8 cellular contexts compared by ENCODE assay signal in the genomic region with DNA sequence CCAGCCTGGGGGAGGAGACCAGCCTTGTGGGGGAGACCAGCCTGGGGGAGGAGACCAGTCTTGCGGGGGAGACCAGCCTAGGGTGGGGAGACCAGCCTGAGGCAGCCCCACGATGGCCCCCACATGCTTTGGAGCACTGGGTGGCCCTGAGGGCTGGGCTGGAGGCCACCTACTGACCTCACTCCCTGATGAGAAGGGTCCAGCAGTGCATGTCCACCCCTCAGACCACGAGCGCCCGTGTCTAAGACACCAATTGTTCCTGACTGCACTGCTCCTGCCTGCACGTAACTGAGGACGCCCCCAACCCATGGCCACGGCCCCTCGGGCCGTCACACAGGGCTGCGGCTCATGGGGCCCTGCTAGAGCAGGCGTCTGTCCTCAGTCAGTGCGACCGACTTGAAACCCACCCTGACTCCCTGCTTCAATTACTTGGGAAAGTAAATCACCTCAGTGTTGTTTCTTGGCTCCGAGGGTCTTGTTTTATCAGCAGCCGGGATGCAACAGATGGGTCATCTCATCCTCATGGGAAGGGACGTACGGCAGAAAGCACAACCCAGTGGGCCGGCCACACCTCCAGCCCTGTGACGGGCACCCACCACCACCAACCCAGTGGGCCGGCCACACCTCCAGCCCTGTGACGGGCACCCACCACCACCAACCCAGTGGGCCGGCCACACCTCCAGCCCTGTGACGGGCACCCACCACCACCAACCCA. TPM values are rescaled to one million over a fixed set of nuclear protein-coding genes. Genes with fewer than 3 reads are reported as not detected.
DNase-seq lines count a peak whose midpoint lies in the region; ATAC-seq, FAIRE-seq and TF ChIP-seq lines count a peak whose summit lies in the region.

SPATC1L (minus strand) TSS at position 550 of the 715 bp plus-strand sequence. CDS start 1,643 bp downstream, outside the sequence.

- DNase-seq in AML-193 (lab: John Stamatoyannopoulos, UW) (peak; percentile 7 to 14), NCI-H1694 (lab: John Stamatoyannopoulos, UW) (peak; percentile 61), endothelial cell of umbilical vein (ENCODE audit: low read depth, low spot score) (peak; percentile 86), mesothelial cell of epicardium (ENCODE audit: low spot score in 2 of 2, unreplicated experiment in 2 of 2) (peak in 1 of 2 experiments; percentile 76)
- DNase-seq in activated CD4-positive, alpha-beta T cell treated with anti-CD3 and anti-CD28 coated beads, Interleukin-2, amount 50 U/mL, for 48 hours, result peak; percentile 36 to 46
- DNase-seq in stimulated activated CD8-positive, alpha-beta memory T cell treated with anti-CD3 and anti-CD28 coated beads, Interleukin-15, amount 100 ng/mL, for 4 hours (ENCODE audit: low read depth in 2 of 2), result peak; percentile 17 to 25

- peak within 1 kb of the TSS; percentile 46 for H3K9ac ChIP-seq in endothelial cell of umbilical vein (replicated peaks; ENCODE audit: extremely low read depth, insufficient read depth, low read length)

- peak within 1 kb of the TSS; percentile 80 to 85 (median 82) for H3K4me3 ChIP-seq in endothelial cell of umbilical vein (replicated peaks in 1 of 3; ENCODE audit: insufficient read depth in 1 of 3, low read depth in 1 of 3, low read length in 3 of 3)

- TF ChIP-seq POLR2A in endothelial cell of umbilical vein (IDR thresholded peaks at IDR 0.05; ENCODE audit: low read depth, low read length), result no peak

- H3K36me3 ChIP-seq in endothelial cell of umbilical vein (ENCODE audit: control insufficient read depth in 2 of 2, extremely low read depth in 1 of 2, insufficient read depth in 2 of 2, low read length in 2 of 2), result no peaks in the 10 kb centered on the region

- no peaks in the 10 kb centered on the region for H3K9me3 Mint-ChIP-seq in mesothelial cell of epicardium

- H3K79me2 ChIP-seq in endothelial cell of umbilical vein (ENCODE audit: control insufficient read depth, insufficient read depth, low read length), result no peaks in the 10 kb centered on the region

- no peak for TF ChIP-seq CTCF in endothelial cell of umbilical vein (IDR thresholded peaks at IDR 0.05; ENCODE audit: extremely low read depth in 1 of 2, insufficient read depth in 1 of 2, low read depth in 1 of 2, low read length in 2 of 2)
- no peak for TF ChIP-seq CTCF in mesothelial cell of epicardium (IDR thresholded peaks at IDR 0.05; ENCODE audit: unreplicated experiment)

- no peaks in the 10 kb centered on the region for H3K27me3 ChIP-seq in endothelial cell of umbilical vein (ENCODE audit: control insufficient read depth in 2 of 2, insufficient read depth in 2 of 2, low read length in 2 of 2)

- intact Hi-C loops in endothelial cell of umbilical vein (cut with micrococcal nuclease), result no loop called here

- H3K4me2 ChIP-seq in endothelial cell of umbilical vein (ENCODE audit: insufficient read depth, low read length), result peak within 1 kb of the TSS; percentile 85

- no TSS peak for BruUV-seq in endothelial cell of umbilical vein (replicated peaks; lab: Mats Ljungman, UMichigan)

- H3K4me3 Mint-ChIP-seq in mesothelial cell of epicardium, result peak within 1 kb of the TSS; percentile 90

- H3K9me1 ChIP-seq in endothelial cell of umbilical vein (replicated peaks; ENCODE audit: control insufficient read depth, extremely low read depth, insufficient read depth, low read length), result no peaks in the 10 kb centered on the region

- peak within 1 kb of the TSS; percentile 35 for H3K27ac ChIP-seq in endothelial cell of umbilical vein (ENCODE audit: insufficient read depth, low read depth, low read length)

- H3K27ac Mint-ChIP-seq in mesothelial cell of epicardium, result peak within 1 kb of the TSS; percentile 99

- no peaks in the 10 kb centered on the region for H3K27me3 Mint-ChIP-seq in mesothelial cell of epicardium (ENCODE audit: low read depth)

- peak; percentile 68 for ATAC-seq in GM19351 (IDR thresholded peaks at IDR 0.05; ENCODE audit: unreplicated experiment)
- no peak for ATAC-seq in GM21576 (IDR thresholded peaks at IDR 0.05; ENCODE audit: unreplicated experiment)

- H3K4me1 Mint-ChIP-seq in mesothelial cell of epicardium, result peaks cover 20% of the 10 kb centered on the region

- no peaks in the 10 kb centered on the region for H3K9me3 ChIP-seq in endothelial cell of umbilical vein (replicated peaks; ENCODE audit: control insufficient read depth, insufficient read depth, low read length)

- CTCF ChIA-PET in endothelial cell of umbilical vein (lab: Charles Lee), result no interaction called here

- peak; percentile 74 for FAIRE-seq in endothelial cell of umbilical vein (lab: Jason Lieb, UNC)

- dilution Hi-C loops in endothelial cell of umbilical vein (cut with MboI; ENCODE audit: extremely low pct_ligation_motif_present, low sequenced_read_pairs), result no loop called here

- no peaks in the 10 kb centered on the region for H4K20me1 ChIP-seq in endothelial cell of umbilical vein (replicated peaks; ENCODE audit: control insufficient read depth, extremely low read depth, insufficient read depth, low read length)

- H3K36me3 Mint-ChIP-seq in mesothelial cell of epicardium, result peaks cover 4% of the 10 kb centered on the region

- peaks cover 23% of the 10 kb centered on the region for H3K4me1 ChIP-seq in endothelial cell of umbilical vein (ENCODE audit: control insufficient read depth, extremely low read depth, insufficient read depth, low read length)

- POLR2A ChIA-PET in endothelial cell of umbilical vein (lab: Charles Lee), result no interaction called here

- peak within 1 kb of the TSS; percentile 94 for H2AFZ ChIP-seq in endothelial cell of umbilical vein (ENCODE audit: low read depth, low read length)

TF ChIP-seq in endothelial cell of umbilical vein, 7 proteins besides CTCF, POLR2A, EP300 and RAD21:
- TF ChIP-seq FOS (IDR thresholded peaks at IDR 0.05; ENCODE audit: borderline replicate concordance, insufficient read depth, low read length) (no peak), GATA2 (IDR thresholded peaks at IDR 0.05; ENCODE audit: insufficient read depth, insufficient read length, low read depth, low read length) (no peak), EZH2 (IDR thresholded peaks at IDR 0.05; ENCODE audit: borderline replicate concordance, low read depth, low read length, severe bottlenecking) (no peak), POLR2AphosphoS5 (IDR thresholded peaks at IDR 0.05; ENCODE audit: insufficient read depth, low read depth, low read length) (no peak), MYC (IDR thresholded peaks at IDR 0.05; ENCODE audit: low read depth, low read length) (no peak)
- TF ChIP-seq, protein P1, sequence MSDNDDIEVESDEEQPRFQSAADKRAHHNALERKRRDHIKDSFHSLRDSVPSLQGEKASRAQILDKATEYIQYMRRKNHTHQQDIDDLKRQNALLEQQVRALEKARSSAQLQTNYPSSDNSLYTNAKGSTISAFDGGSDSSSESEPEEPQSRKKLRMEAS (IDR thresholded peaks at IDR 0.05; ENCODE audit: insufficient read depth, insufficient read length), result no peak
TF ChIP-seq in endothelial cell of umbilical vein: peak in this region for 0.

RNA-seq across cellular contexts. Expression of gene SPATC1L, which starts in this region (rescaled TPM):
- total RNA-seq in endothelial cell of umbilical vein (15.3 and 31.7 TPM in 2 replicates), mesothelial cell of epicardium (27.5 to 28.1 TPM (median 27.6 TPM) in 3 replicates)
- polyA plus RNA-seq in endothelial cell of umbilical vein, result 11.5 and 14.6 TPM in 2 replicates
- 10.2 and 16.5 TPM in 2 replicates for polyA plus RNA-seq in endothelial cell of umbilical vein (2011; cell fraction: cytosol; rRNA removed)
- 6.4 and 9.8 TPM in 2 replicates for polyA plus RNA-seq in endothelial cell of umbilical vein (2011; cell fraction: nucleus; rRNA removed)
- polyA plus RNA-seq in endothelial cell of umbilical vein (2012), result 18.3 and 18.4 TPM in 2 replicates
- 5.2 and 6.1 TPM in 2 replicates for polyA minus RNA-seq in endothelial cell of umbilical vein
- polyA minus RNA-seq in endothelial cell of umbilical vein (2011; cell fraction: cytosol; rRNA and poly(A)+ RNA removed), result 5.9 TPM
- polyA minus RNA-seq in endothelial cell of umbilical vein (2011; cell fraction: nucleus; rRNA and poly(A)+ RNA removed), result 2.5 and 5.8 TPM in 2 replicates
